12 cellular contexts compared by ENCODE assay signal in the genomic region with DNA sequence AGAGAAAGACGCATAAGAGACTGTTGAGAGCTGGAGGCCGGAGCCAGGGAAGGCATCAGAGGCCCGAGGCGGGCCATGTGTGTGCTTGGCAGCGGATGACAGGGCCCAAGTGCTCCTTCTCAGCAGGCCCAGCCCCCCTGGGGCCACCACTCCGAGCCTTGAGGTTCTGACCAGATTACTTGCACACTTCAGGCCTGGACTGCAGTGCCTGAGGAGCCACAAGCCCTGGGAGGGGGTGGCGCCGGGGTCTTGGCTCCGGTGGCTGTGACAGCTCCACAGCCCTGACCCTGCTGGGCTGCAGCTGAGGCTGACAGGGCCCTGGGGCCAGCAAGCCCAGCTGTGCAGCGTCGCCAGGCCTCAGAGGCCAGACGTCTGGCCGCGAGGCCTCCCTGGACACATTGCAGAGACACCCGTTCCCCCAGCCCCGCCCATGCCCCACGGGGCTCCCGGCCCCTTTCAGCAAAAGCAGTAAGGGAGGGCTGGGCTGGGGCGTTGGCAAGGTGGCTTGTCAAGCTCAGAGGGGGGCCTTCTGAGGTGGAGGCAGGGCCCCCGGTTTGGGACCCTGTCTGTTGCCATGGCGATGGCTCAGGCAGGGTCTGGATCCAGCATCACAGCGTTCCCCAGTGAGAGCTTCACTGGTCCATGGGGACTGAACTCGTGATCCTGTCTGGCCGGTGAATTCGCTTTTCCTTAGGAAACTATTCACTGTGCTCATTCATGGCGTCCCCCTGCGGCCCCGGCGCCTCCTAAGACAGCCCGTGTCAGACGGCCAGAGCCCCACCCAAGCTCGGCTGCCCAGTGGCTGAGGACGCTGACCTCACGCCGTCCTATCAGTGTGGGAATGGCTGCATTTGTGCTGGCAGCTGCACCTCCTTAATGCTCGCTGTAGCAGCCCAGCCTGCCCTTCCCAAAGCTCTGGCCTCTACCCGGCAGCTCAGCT. TPM values are rescaled to one million over a fixed set of nuclear protein-coding genes. Genes with fewer than 3 reads are reported as not detected.
DNase-seq lines count a peak whose midpoint lies in the region; ATAC-seq and TF ChIP-seq lines count a peak whose summit lies in the region.
"Had no signal": no experiment of that assay in that cellular context is flagged by ENCODE, and none has a peak within 500 bp of the region (broad histone marks: within the 10 kb centered on the region; RNA-seq: fewer than 3 reads in every experiment).

No MANE protein-coding gene starts in this region.

- no peaks in the 10 kb centered on the region for H3K36me3 ChIP-seq in ovary

- peak; percentile 77 for ATAC-seq in Right ventricle myocardium inferior
- ATAC-seq in left ventricle myocardium superior: peak; percentile 72
- ATAC-seq: GM12878 had no signal

- TF ChIP-seq POLR2A in ovary (IDR thresholded peaks at IDR 0.05): no peak

- intact Hi-C loops in Right ventricle myocardium inferior (cut with DNase I) (loop anchor here (2.0 kb wide), 1 partner anchor 141 kb away; no protein-coding TSS in a partner anchor), cardiac septum (cut with DNase I) (loop anchor here (2.0 kb wide), 1 partner anchor 141 kb away; no protein-coding TSS in a partner anchor), left ventricle myocardium superior (cut with micrococcal nuclease) (no loop called here), ovary (cut with DNase I) (no loop called here)

- H3K27ac ChIP-seq in ovary: peak overlapping the region in 1 of 2 donors; percentile 69

- DNase-seq in Right ventricle myocardium inferior (ENCODE audit: missing footprints) (peak; percentile 92), cardiac septum (ENCODE audit: low spot score) (no peak), left ventricle myocardium superior (peak; percentile 91), ovary (peak; percentile 59 to 79 (median 66)), SKM-1 treated with dmso at 0.1 percent for 144 hours (lab: John Stamatoyannopoulos, UW; ENCODE audit: unreplicated experiment) (no peak), NOMO-1 (lab: John Stamatoyannopoulos, UW; ENCODE audit: unreplicated experiment in 2 of 2) (no peak)
- DNase-seq in stimulated activated CD4-positive, alpha-beta T cell treated with anti-CD3 and anti-CD28 coated beads, Interleukin-2, amount 100 ng/mL, for 24 hours: no peak
- DNase-seq in activated CD4-positive, alpha-beta T cell treated with anti-CD3 and anti-CD28 coated beads for 48 hours: no peak
- DNase-seq: amniotic stem cell; NCI-H774; stimulated activated CD4-positive, alpha-beta T cell treated with anti-CD3 and anti-CD28 coated beads, Interleukin-2, amount 100 ng/mL, for 48 hours had no signal

- no peak overlapping the region for H3K4me3 ChIP-seq in ovary
- H3K4me3 ChIP-seq: GM12878 had no signal

- WGBS in ovary, 3 donors: 23 to 34% (median 34%) methylated on average over 28 to 37 of the region's 37 CpGs

- H3K4me1 ChIP-seq in ovary (ENCODE audit: insufficient read depth): peaks cover 18% of the 10 kb centered on the region

- no peak for TF ChIP-seq CTCF in ovary (IDR thresholded peaks at IDR 0.05)

- no peaks in the 10 kb centered on the region for H3K27me3 ChIP-seq in ovary

- no peak for TF ChIP-seq EP300 in ovary (IDR thresholded peaks at IDR 0.05)

- H3K9me3 ChIP-seq in ovary: no peaks in the 10 kb centered on the region

RNA-seq across cellular contexts. Expression of gene ELN, which starts 5.7 kb away (rescaled TPM):
- total RNA-seq in Right ventricle myocardium inferior (29.9 TPM), cardiac septum (41.2 TPM), left ventricle myocardium superior (29.0 TPM), ovary (10 to 100 TPM; 17.6 to 51.5 (median 39.1) TPM)
- 10 to 100 TPM; 13.2 to 38.1 TPM for polyA plus RNA-seq in ovary

RNA-seq across cellular contexts. Expression of gene LIMK1, which starts 50.0 kb away (rescaled TPM):
- total RNA-seq in Right ventricle myocardium inferior: 8.7 TPM
- 13.6 TPM for total RNA-seq in cardiac septum
- 9.4 TPM for total RNA-seq in left ventricle myocardium superior
- 10 to 100 TPM in 6 of 7 donors, 1 to 10 TPM in 1; 8.2 to 38.7 (median 29.1) TPM for total RNA-seq in ovary
- polyA plus RNA-seq in ovary: 10 to 100 TPM in 1 of 2 donors, 1 to 10 TPM in 1; 7.6 to 16.5 TPM

Comparison
In these comparisons a context has a peak if more than half of its experiments do, and no peak if none do; other contexts are left out.
1. DNase-seq: peak in Right ventricle myocardium inferior (single experiment), left ventricle myocardium superior (single experiment) and ovary (5 of 5); none in cardiac septum (single experiment), stimulated activated CD4-positive, alpha-beta T cell treated with anti-CD3 and anti-CD28 coated beads, Interleukin-2, amount 100 ng/mL, for 24 hours (0 of 2), SKM-1 treated with dmso at 0.1 percent for 144 hours (single experiment), NOMO-1 (0 of 2) and activated CD4-positive, alpha-beta T cell treated with anti-CD3 and anti-CD28 coated beads for 48 hours (single experiment).
2. intact Hi-C loops: an anchor here in Right ventricle myocardium inferior (2.0 kb wide) and cardiac septum (2.0 kb wide); none called in left ventricle myocardium superior and ovary.